Comparison of ENCODE assay signal across 1 cellular context in the genomic region with DNA sequence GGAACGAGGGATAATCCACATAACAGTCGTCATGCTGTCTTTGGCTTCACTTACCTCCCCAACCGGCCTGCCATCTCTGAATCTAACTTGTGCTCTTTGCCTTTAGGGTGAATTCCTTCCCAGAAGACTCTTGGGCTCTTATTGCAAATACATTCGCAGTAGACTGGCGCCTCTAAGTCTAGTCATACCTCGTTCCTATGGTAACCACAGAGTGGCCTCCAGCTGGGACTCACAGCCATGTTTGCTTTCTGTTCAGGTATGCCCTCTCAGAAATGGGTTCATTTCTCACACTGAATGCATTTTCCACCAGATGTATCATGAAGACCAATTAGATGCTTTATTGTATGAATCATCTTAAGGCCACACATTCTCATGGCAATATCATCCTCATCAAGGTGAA.
TF ChIP-seq lines count a peak whose summit lies in the region.

No MANE protein-coding gene starts in this region.

TF ChIP-seq in GM23338, 12 proteins besides CTCF, POLR2A, EP300 and RAD21 (continued from another document):
- TF ChIP-seq, protein P1, sequence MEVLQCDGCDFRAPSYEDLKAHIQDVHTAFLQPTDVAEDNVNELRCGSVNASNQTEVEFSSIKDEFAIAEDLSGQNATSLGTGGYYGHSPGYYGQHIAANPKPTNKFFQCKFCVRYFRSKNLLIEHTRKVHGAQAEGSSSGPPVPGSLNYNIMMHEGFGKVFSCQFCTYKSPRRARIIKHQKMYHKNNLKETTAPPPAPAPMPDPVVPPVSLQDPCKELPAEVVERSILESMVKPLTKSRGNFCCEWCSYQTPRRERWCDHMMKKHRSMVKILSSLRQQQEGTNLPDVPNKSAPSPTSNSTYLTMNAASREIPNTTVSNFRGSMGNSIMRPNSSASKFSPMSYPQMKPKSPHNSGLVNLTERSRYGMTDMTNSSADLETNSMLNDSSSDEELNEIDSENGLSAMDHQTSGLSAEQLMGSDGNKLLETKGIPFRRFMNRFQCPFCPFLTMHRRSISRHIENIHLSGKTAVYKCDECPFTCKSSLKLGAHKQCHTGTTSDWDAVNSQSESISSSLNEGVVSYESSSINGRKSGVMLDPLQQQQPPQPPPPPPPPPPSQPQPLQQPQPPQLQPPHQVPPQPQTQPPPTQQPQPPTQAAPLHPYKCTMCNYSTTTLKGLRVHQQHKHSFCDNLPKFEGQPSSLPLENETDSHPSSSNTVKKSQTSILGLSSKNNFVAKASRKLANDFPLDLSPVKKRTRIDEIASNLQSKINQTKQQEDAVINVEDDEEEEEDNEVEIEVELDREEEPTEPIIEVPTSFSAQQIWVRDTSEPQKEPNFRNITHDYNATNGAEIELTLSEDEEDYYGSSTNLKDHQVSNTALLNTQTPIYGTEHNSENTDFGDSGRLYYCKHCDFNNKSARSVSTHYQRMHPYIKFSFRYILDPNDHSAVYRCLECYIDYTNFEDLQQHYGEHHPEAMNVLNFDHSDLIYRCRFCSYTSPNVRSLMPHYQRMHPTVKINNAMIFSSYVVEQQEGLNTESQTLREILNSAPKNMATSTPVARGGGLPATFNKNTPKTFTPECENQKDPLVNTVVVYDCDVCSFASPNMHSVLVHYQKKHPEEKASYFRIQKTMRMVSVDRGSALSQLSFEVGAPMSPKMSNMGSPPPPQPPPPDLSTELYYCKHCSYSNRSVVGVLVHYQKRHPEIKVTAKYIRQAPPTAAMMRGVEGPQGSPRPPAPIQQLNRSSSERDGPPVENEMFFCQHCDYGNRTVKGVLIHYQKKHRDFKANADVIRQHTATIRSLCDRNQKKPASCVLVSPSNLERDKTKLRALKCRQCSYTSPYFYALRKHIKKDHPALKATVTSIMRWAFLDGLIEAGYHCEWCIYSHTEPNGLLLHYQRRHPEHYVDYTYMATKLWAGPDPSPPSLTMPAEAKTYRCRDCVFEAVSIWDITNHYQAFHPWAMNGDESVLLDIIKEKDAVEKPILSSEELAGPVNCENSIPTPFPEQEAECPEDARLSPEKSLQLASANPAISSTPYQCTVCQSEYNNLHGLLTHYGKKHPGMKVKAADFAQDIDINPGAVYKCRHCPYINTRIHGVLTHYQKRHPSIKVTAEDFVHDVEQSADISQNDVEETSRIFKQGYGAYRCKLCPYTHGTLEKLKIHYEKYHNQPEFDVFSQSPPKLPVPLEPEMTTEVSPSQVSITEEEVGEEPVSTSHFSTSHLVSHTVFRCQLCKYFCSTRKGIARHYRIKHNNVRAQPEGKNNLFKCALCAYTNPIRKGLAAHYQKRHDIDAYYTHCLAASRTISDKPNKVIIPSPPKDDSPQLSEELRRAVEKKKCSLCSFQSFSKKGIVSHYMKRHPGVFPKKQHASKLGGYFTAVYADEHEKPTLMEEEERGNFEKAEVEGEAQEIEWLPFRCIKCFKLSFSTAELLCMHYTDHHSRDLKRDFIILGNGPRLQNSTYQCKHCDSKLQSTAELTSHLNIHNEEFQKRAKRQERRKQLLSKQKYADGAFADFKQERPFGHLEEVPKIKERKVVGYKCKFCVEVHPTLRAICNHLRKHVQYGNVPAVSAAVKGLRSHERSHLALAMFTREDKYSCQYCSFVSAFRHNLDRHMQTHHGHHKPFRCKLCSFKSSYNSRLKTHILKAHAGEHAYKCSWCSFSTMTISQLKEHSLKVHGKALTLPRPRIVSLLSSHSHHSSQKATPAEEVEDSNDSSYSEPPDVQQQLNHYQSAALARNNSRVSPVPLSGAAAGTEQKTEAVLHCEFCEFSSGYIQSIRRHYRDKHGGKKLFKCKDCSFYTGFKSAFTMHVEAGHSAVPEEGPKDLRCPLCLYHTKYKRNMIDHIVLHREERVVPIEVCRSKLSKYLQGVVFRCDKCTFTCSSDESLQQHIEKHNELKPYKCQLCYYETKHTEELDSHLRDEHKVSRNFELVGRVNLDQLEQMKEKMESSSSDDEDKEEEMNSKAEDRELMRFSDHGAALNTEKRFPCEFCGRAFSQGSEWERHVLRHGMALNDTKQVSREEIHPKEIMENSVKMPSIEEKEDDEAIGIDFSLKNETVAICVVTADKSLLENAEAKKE (CRISPR knock-in tag; IDR thresholded peaks at IDR 0.05) = no peak
- TF ChIP-seq JUNB (IDR thresholded peaks at IDR 0.05; ENCODE audit: unreplicated experiment) (no peak), ZNF331 (CRISPR knock-in tag; IDR thresholded peaks at IDR 0.05; ENCODE audit: low read depth) (no peak), STAT1 (IDR thresholded peaks at IDR 0.05; ENCODE audit: unreplicated experiment) (no peak), EZH2 (IDR thresholded peaks at IDR 0.05; ENCODE audit: low read depth, unreplicated experiment) (no peak), EZH2phosphoT487 (IDR thresholded peaks at IDR 0.05; ENCODE audit: unreplicated experiment) (no peak), CREB1 (CRISPR knock-in tag; IDR thresholded peaks at IDR 0.05; ENCODE audit: low read depth) (no peak), ZNF114 (CRISPR knock-in tag; IDR thresholded peaks at IDR 0.05) (no peak)
- TF ChIP-seq, protein P2, sequence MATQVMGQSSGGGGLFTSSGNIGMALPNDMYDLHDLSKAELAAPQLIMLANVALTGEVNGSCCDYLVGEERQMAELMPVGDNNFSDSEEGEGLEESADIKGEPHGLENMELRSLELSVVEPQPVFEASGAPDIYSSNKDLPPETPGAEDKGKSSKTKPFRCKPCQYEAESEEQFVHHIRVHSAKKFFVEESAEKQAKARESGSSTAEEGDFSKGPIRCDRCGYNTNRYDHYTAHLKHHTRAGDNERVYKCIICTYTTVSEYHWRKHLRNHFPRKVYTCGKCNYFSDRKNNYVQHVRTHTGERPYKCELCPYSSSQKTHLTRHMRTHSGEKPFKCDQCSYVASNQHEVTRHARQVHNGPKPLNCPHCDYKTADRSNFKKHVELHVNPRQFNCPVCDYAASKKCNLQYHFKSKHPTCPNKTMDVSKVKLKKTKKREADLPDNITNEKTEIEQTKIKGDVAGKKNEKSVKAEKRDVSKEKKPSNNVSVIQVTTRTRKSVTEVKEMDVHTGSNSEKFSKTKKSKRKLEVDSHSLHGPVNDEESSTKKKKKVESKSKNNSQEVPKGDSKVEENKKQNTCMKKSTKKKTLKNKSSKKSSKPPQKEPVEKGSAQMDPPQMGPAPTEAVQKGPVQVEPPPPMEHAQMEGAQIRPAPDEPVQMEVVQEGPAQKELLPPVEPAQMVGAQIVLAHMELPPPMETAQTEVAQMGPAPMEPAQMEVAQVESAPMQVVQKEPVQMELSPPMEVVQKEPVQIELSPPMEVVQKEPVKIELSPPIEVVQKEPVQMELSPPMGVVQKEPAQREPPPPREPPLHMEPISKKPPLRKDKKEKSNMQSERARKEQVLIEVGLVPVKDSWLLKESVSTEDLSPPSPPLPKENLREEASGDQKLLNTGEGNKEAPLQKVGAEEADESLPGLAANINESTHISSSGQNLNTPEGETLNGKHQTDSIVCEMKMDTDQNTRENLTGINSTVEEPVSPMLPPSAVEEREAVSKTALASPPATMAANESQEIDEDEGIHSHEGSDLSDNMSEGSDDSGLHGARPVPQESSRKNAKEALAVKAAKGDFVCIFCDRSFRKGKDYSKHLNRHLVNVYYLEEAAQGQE (IDR thresholded peaks at IDR 0.05; ENCODE audit: unreplicated experiment) = no peak
